In the genomic region with DNA sequence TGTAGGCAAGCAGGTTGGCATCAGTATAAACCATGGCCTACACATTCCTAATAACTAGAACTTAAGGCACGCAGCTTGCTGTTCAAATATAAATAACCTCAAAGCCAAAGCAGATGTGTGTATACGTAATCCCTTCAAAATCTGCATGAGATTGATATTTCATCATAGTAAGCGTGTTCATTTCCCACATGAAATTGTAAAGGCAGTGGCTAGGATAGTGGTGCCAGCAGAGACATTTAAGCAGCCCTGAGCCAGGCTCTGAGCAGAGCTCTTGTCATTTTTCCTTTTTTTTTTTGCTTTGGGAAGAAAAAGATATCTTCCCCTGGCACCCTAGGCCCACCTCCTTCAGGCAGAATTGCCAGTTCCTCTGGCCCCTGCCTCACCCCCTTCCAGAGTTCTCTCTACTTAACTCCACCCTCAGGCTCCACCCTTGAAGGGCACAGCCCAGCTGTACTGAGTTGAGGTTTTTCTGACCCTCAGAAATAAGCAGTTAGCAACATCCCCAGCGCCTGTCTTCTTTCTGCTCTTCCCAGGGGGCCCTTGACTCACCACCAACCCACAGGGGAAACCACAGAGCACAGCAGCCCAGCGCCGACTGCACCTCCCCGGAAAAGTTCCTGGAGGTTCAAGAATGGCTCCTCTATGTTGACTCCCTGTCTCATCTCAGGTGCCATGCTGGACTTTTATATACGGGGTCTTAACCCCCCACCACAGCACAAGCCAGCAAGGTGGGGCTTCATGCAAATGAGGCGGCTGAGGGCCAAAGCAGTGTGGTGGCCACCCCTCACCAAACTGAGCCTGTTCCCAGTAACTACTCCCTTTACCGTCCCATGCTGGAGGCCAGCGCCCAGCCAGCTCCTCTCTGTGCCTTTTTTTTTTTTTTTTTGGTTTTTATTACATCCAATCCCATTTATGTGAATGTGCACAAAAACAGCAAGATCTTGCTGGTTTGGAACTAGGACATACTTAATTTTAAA, we compare ENCODE assay signal across 9 cellular contexts.
DNase-seq lines count a peak whose midpoint lies in the region; TF ChIP-seq lines count a peak whose summit lies in the region.
"Had no signal": no experiment of that assay in that cellular context is flagged by ENCODE, and none has a peak within 500 bp of the region (broad histone marks: within the 10 kb centered on the region; RNA-seq: fewer than 3 reads in every experiment).

No MANE protein-coding gene starts in this region.

- peak overlapping the region; percentile 95 to 100 for H3K18ac ChIP-seq in mesenchymal stem cell (ENCODE audit: low read depth in 1 of 2, low read length in 2 of 2)

- no peaks in the 10 kb centered on the region for H3K36me3 ChIP-seq in GM23248 (ENCODE audit: low read depth)
- no peaks in the 10 kb centered on the region for H3K36me3 ChIP-seq in mesenchymal stem cell (ENCODE audit: control insufficient read depth in 1 of 2, insufficient read depth in 2 of 2, low read depth in 1 of 2, low read length in 2 of 2)
- H3K36me3 ChIP-seq: tibial artery had no signal

- 46 to 55% methylated on average over 11 of the region's 11 CpGs for WGBS in GM23248 (ENCODE audit: low coverage in 1 of 2, low lambda C conversion rate in 2 of 2, missing lambda C conversion rate in 2 of 2), 2 experiments
- 29% methylated on average over 9 of the region's 11 CpGs for WGBS in mesenchymal stem cell
- 64 to 75% methylated on average over 11 of the region's 11 CpGs for WGBS in lower leg skin, 2 donors

- peak overlapping the region; percentile 67 for H4K8ac ChIP-seq in mesenchymal stem cell (ENCODE audit: low read length)

- H3K27ac ChIP-seq in GM23248, result peak overlapping the region; percentile 60
- H3K27ac ChIP-seq in mesenchymal stem cell (ENCODE audit: low read length, poor library complexity, severe bottlenecking), result peak overlapping the region; percentile 93
- H3K27ac ChIP-seq: tibial artery had no signal

- H2BK15ac ChIP-seq in mesenchymal stem cell (ENCODE audit: low read depth, poor library complexity, severe bottlenecking), result peak overlapping the region; percentile 60

- H3K9ac ChIP-seq in GM23248 (peak overlapping the region; percentile 35), mesenchymal stem cell (ENCODE audit: low read length) (no peak overlapping the region)

- H3K4ac ChIP-seq in mesenchymal stem cell (ENCODE audit: low read depth in 1 of 2, low read length in 2 of 2), result peak overlapping the region; percentile 55 to 100

- intact Hi-C loops in lower leg skin (cut with DNase I; ENCODE audit: low total_unique reads), result no loop called here

- in situ Hi-C loops in GM23248 (cut with MboI), result no loop called here

- H3K14ac ChIP-seq in mesenchymal stem cell (ENCODE audit: low read length in 2 of 2), result peak overlapping the region in 1 of 2 experiments; percentile 82

- H2AFZ ChIP-seq in GM23248 (peak overlapping the region; percentile 12; the same call in 1 of the 2 replicates), mesenchymal stem cell (ENCODE audit: low read depth, low read length) (no peak overlapping the region)

- H4K20me1 ChIP-seq in GM23248 (ENCODE audit: insufficient read depth), result no peaks in the 10 kb centered on the region; the same call in 1 of the 2 replicates

- H3K27me3 ChIP-seq in GM23248 (replicated peaks; ENCODE audit: insufficient read depth), result no peaks in the 10 kb centered on the region
- no peaks in the 10 kb centered on the region for H3K27me3 ChIP-seq in mesenchymal stem cell (ENCODE audit: control insufficient read depth in 1 of 2, insufficient read depth in 1 of 2, low read length in 2 of 2)
- H3K27me3 ChIP-seq: tibial artery had no signal

- H3K23ac ChIP-seq in mesenchymal stem cell (ENCODE audit: low read length in 2 of 2), result peak overlapping the region in 1 of 2 experiments; percentile 89

- H2BK120ac ChIP-seq in mesenchymal stem cell (ENCODE audit: low read depth, low read length), result peak overlapping the region; percentile 39

- peak overlapping the region; percentile 71 to 99 for H2BK12ac ChIP-seq in mesenchymal stem cell (ENCODE audit: low read length in 2 of 2)

- H4K91ac ChIP-seq in mesenchymal stem cell (ENCODE audit: low read length), result peak overlapping the region; percentile 95

- H3K9me2 ChIP-seq in GM23248 (ENCODE audit: insufficient read depth), result no peaks in the 10 kb centered on the region

- H3K4me3 ChIP-seq in GM23248 (no peak overlapping the region), mesenchymal stem cell (ENCODE audit: insufficient read depth in 1 of 2, low read depth in 1 of 2, low read length in 2 of 2) (no peak overlapping the region), lower leg skin (ENCODE audit: low read depth, poor library complexity, severe bottlenecking) (no peak overlapping the region)
- H3K4me3 ChIP-seq: tibial artery had no signal

- no peaks in the 10 kb centered on the region for H3K79me1 ChIP-seq in mesenchymal stem cell (replicated peaks; ENCODE audit: low read length, poor library complexity, severe bottlenecking)

- no peaks in the 10 kb centered on the region for H3K9me3 ChIP-seq in GM23248 (ENCODE audit: low read depth)
- H3K9me3 ChIP-seq in mesenchymal stem cell (ENCODE audit: control insufficient read depth, low read length), result no peaks in the 10 kb centered on the region
- H3K9me3 ChIP-seq: tibial artery had no signal

- DNase-seq in CMK (ENCODE audit: low read depth) (peak; percentile 54), GM23248 (peak; percentile 88), NCI-H226 (peak; percentile 55), mesenchymal stem cell (peak; percentile 95), lower leg skin (ENCODE audit: low spot score in 2 of 2) (no peak), occipital lobe (lab: John Stamatoyannopoulos, UW) (no peak), NCI-H187 treated with DMSO at 0.1 percent for 48 hours (lab: John Stamatoyannopoulos, UW) (no peak)
- peak; percentile 16 for DNase-seq in activated naive CD4-positive, alpha-beta T cell treated with anti-CD3 and anti-CD28 coated beads, Interleukin-2, amount 50 U/mL, for 16 hours

- no peaks in the 10 kb centered on the region for H3K79me2 ChIP-seq in GM23248 (ENCODE audit: insufficient read depth)

- peaks cover 41% of the 10 kb centered on the region for H3K4me1 ChIP-seq in GM23248 (ENCODE audit: insufficient read depth)
- H3K4me1 ChIP-seq in mesenchymal stem cell (ENCODE audit: control insufficient read depth, insufficient read depth, low read depth, low read length), result peaks cover 17% of the 10 kb centered on the region

- no peak for TF ChIP-seq POLR2A in lower leg skin (IDR thresholded peaks at IDR 0.05)

- peak overlapping the region; percentile 6 for H2AK5ac ChIP-seq in mesenchymal stem cell (ENCODE audit: low read length, severe bottlenecking)

- peaks cover 31% of the 10 kb centered on the region for H3F3A ChIP-seq in GM23248 (ENCODE audit: insufficient read depth)

- peak overlapping the region; percentile 68 for H2BK5ac ChIP-seq in mesenchymal stem cell (ENCODE audit: low read depth, low read length, poor library complexity, severe bottlenecking)

- H3K4me2 ChIP-seq in GM23248 (ENCODE audit: unreplicated experiment) (peak overlapping the region; percentile 50), mesenchymal stem cell (ENCODE audit: low read length, poor library complexity, severe bottlenecking) (peak overlapping the region; percentile 42)

- no peak for TF ChIP-seq CTCF in lower leg skin (IDR thresholded peaks at IDR 0.05)

Comparison
In these comparisons a context has a peak if more than half of its experiments do, and no peak if none do; other contexts are left out.
1. DNase-seq: peak in CMK (single experiment), GM23248 (single experiment), NCI-H226 (single experiment), activated naive CD4-positive, alpha-beta T cell treated with anti-CD3 and anti-CD28 coated beads, Interleukin-2, amount 50 U/mL, for 16 hours (single experiment) and mesenchymal stem cell (single experiment); none in lower leg skin (0 of 2), occipital lobe (single experiment) and NCI-H187 treated with DMSO at 0.1 percent for 48 hours (single experiment).